Comparison of ENCODE assay signal across 11 cellular contexts in the genomic region with DNA sequence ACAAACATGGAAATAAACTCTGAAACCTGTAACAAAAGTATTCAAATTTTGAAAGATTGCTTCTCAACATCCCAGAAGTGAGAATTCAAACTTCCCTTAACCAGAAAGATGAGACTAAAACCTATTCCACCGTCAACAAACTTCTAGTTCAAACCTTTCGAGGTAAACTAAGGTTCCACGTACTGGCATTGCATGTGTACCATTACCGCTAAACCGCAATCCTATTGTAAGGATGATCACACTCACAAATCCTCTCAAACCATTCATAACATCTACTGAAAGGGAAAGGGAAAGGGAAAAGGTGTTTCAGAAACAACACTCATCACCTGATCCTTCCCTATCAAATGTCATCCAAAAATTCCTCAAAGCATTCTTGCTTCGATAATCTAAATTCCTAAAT. TPM values are rescaled to one million over a fixed set of nuclear protein-coding genes. Genes with fewer than 3 reads are reported as not detected.
DNase-seq lines count a peak whose midpoint lies in the region; ATAC-seq, FAIRE-seq and TF ChIP-seq lines count a peak whose summit lies in the region.
"Had no signal": no experiment of that assay in that cellular context is flagged by ENCODE, and none has a peak within 500 bp of the region (broad histone marks: within the 10 kb centered on the region; RNA-seq: fewer than 3 reads in every experiment).

No MANE protein-coding gene starts in this region.

- in situ Hi-C loops in K562 (cut with MboI) (no loop called here), transverse colon (cut with MboI; ENCODE audit: low pct_ligation_motif_present in 1 of 4, low pct_unique_long_range_greater_than_20kb in 1 of 4, low sequenced_read_pairs in 3 of 4) (loop anchor here in 1 of 4 donors (10.0 kb wide), 1 partner anchor 96 kb away; no protein-coding TSS in a partner anchor)

- POLR2A ChIA-PET in K562 (lab: Yijun Ruan, JAX) = no interaction called here

- no peaks in the 10 kb centered on the region for H3K9me3 Mint-ChIP-seq in activated naive CD4-positive, alpha-beta T cell treated with anti-CD3 and anti-CD28 coated beads for 36 hours

- no peaks in the 10 kb centered on the region for H3K27me3 ChIP-seq in K562 (ENCODE audit: control insufficient read depth in 2 of 2, insufficient read depth in 2 of 2, low read length in 2 of 2)
- H3K27me3 ChIP-seq in transverse colon = no peaks in the 10 kb centered on the region

- H3K4me3 Mint-ChIP-seq in activated naive CD4-positive, alpha-beta T cell treated with anti-CD3 and anti-CD28 coated beads for 36 hours = peak overlapping the region; percentile 60

- H3K9ac ChIP-seq in K562 (ENCODE audit: insufficient read depth in 1 of 2, low read depth in 2 of 2, low read length in 2 of 2) = no peak overlapping the region

- H4K20me1 ChIP-seq in K562 (replicated peaks; ENCODE audit: control insufficient read depth, insufficient read depth, low read length) = peaks cover 20% of the 10 kb centered on the region

- H3K9me1 ChIP-seq in K562 (ENCODE audit: control insufficient read depth, insufficient read depth, low read length) = no peaks in the 10 kb centered on the region

- H2AFZ ChIP-seq in K562 (ENCODE audit: low read depth, low read length) = no peak overlapping the region

- no peaks in the 10 kb centered on the region for H3K27me3 Mint-ChIP-seq in activated naive CD4-positive, alpha-beta T cell treated with anti-CD3 and anti-CD28 coated beads for 36 hours (ENCODE audit: low read depth)

- H3K4me1 ChIP-seq in K562 (replicated peaks in 1 of 2; ENCODE audit: control insufficient read depth in 2 of 2, insufficient read depth in 2 of 2, low read length in 2 of 2) = peaks cover 5 to 18% of the 10 kb centered on the region in 2 experiments; a peak in 4 of 5 replicates
- peaks cover 8 to 71% (median 26%) of the 10 kb centered on the region in 4 donors for H3K4me1 ChIP-seq in transverse colon

- peaks cover 4% of the 10 kb centered on the region for H3K36me3 Mint-ChIP-seq in activated naive CD4-positive, alpha-beta T cell treated with anti-CD3 and anti-CD28 coated beads for 36 hours (ENCODE audit: low read depth)

- no peak for ATAC-seq in K562

- H3K4me3 ChIP-seq in K562 (no peak overlapping the region), transverse colon (peak overlapping the region in 1 of 4 donors; percentile 100)

- no peak for TF ChIP-seq RAD21 in K562 (CRISPR knock-in tag; conservative IDR thresholded peaks at IDR 0.05 in 1 of 2, IDR thresholded peaks at IDR 0.05 in 1 of 2)

- BruUV-seq in K562 (replicated peaks; lab: Mats Ljungman, UMichigan) = TSS peak; percentile 21

- peaks cover 68% of the 10 kb centered on the region for H3K79me2 ChIP-seq in K562 (ENCODE audit: control insufficient read depth, insufficient read depth, low read length)

- H3K27ac ChIP-seq in K562 (ENCODE audit: extremely low read depth, low read depth, low read length) (no peak overlapping the region), transverse colon (peak overlapping the region; percentile 99 to 100 (median 100))

- TF ChIP-seq EP300 in K562 (IDR thresholded peaks at IDR 0.05; ENCODE audit: low read length) (no peak), transverse colon (IDR thresholded peaks at IDR 0.05; ENCODE audit: low read depth) (no peak)

- intact Hi-C loops in activated naive CD4-positive, alpha-beta T cell treated with anti-CD3 and anti-CD28 coated beads for 36 hours (cut with micrococcal nuclease) = loop anchor here (1.0 to 5.0 kb wide), 5 partner anchors 38 to 1286 kb away; partner anchors contain the start of genes ARPC1A, MEPCE and ZCWPW1
- intact Hi-C loops in K562 (cut with micrococcal nuclease) (loop anchor here (5.0 to 10.0 kb wide), 3 partner anchors 84 to 246 kb away; no protein-coding TSS in a partner anchor), transverse colon (cut with DNase I; ENCODE audit: low total_unique reads) (no loop called here)

- WGBS in K562 (ENCODE audit: insufficient coverage, low coverage, missing lambda C conversion rate) = 80% methylated on average over 6 of the region's 6 CpGs
- 86 to 88% methylated on average over 6 of the region's 6 CpGs for WGBS in transverse colon (ENCODE audit: low coverage in 1 of 2), 2 donors

- no peak for DNase-seq in activated naive CD4-positive, alpha-beta T cell treated with anti-CD3 and anti-CD28 coated beads for 36 hours
- no peak for DNase-seq in activated naive CD4-positive, alpha-beta T cell treated with anti-CD3 and anti-CD28 coated beads, Interleukin-2, amount 50 U/mL, for 16 hours
- no peak for DNase-seq in K562 (ENCODE audit: extremely low read depth in 1 of 4, low spot score in 3 of 4)
- DNase-seq in lung microvascular endothelial cell (ENCODE audit: low read depth in 2 of 2) = peak; percentile 4 to 24
- no peak for DNase-seq in transverse colon
- no peak for DNase-seq in activated effector memory CD4-positive, alpha-beta T cell treated with anti-CD3 and anti-CD28 coated beads, Interleukin-2, amount 50 U/mL, for 16 hours
- DNase-seq in amniotic stem cell (lab: John Stamatoyannopoulos, UW) = no peak
- DNase-seq in DMS153 treated with DMSO at 0.1 percent for 48 hours (lab: John Stamatoyannopoulos, UW; ENCODE audit: unreplicated experiment) = no peak
- DNase-seq: activated gamma-delta T cell treated with Interleukin-2 at 50 U/mL for 16 hours, hypothalamus, NCI-H1092 had no signal

- peak; percentile 29 for FAIRE-seq in K562 (lab: Jason Lieb, UNC)

- H3K36me3 ChIP-seq in K562 (ENCODE audit: control insufficient read depth, insufficient read depth, low read length) (peaks cover 14% of the 10 kb centered on the region; the same call in 2 of the 3 replicates), transverse colon (no peaks in the 10 kb centered on the region)

- H3K4me1 Mint-ChIP-seq in activated naive CD4-positive, alpha-beta T cell treated with anti-CD3 and anti-CD28 coated beads for 36 hours (ENCODE audit: low read depth) = peaks cover 56% of the 10 kb centered on the region

- TF ChIP-seq CTCF in K562 (IDR thresholded peaks at IDR 0.05 in 2 of 3, conservative IDR thresholded peaks at IDR 0.05 in 1 of 3; ENCODE audit: insufficient read depth in 2 of 3, low read depth in 1 of 3, low read length in 3 of 3) (no peak), transverse colon (IDR thresholded peaks at IDR 0.05) (no peak)

- CTCF ChIA-PET in activated naive CD4-positive, alpha-beta T cell treated with anti-CD3 and anti-CD28 coated beads for 36 hours (lab: Charles Lee) = no interaction called here
- CTCF ChIA-PET in K562 (lab: Yijun Ruan, JAX; ENCODE audit: low intra/inter-chr PET ratio) = no interaction called here

- TF ChIP-seq POLR2A in K562 (conservative IDR thresholded peaks at IDR 0.05) = no peak
- no peak for TF ChIP-seq POLR2A in transverse colon (IDR thresholded peaks at IDR 0.05)

- H3K9me3 ChIP-seq in K562 (replicated peaks; ENCODE audit: control insufficient read depth, insufficient read depth, low read depth, low read length) (no peaks in the 10 kb centered on the region), transverse colon (no peaks in the 10 kb centered on the region)

- no peak overlapping the region for H3K4me2 ChIP-seq in K562 (ENCODE audit: insufficient read depth, low read length)

- peak overlapping the region; percentile 76 for H3K27ac Mint-ChIP-seq in activated naive CD4-positive, alpha-beta T cell treated with anti-CD3 and anti-CD28 coated beads for 36 hours

TF ChIP-seq in K562, 482 proteins besides CTCF, POLR2A, EP300 and RAD21 (continues in another document):
- TF ChIP-seq, protein P1, sequence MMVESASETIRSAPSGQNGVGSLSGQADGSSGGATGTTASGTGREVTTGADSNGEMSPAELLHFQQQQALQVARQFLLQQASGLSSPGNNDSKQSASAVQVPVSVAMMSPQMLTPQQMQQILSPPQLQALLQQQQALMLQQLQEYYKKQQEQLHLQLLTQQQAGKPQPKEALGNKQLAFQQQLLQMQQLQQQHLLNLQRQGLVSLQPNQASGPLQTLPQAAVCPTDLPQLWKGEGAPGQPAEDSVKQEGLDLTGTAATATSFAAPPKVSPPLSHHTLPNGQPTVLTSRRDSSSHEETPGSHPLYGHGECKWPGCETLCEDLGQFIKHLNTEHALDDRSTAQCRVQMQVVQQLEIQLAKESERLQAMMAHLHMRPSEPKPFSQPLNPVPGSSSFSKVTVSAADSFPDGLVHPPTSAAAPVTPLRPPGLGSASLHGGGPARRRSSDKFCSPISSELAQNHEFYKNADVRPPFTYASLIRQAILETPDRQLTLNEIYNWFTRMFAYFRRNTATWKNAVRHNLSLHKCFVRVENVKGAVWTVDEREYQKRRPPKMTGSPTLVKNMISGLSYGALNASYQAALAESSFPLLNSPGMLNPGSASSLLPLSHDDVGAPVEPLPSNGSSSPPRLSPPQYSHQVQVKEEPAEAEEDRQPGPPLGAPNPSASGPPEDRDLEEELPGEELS (CRISPR knock-in tag; IDR thresholded peaks at IDR 0.05; ENCODE audit: borderline replicate concordance) = no peak
- TF ChIP-seq ELF1 (tag; IDR thresholded peaks at IDR 0.05) (no peak), RBM14 (IDR thresholded peaks at IDR 0.05; ENCODE audit: borderline replicate concordance, insufficient read depth, low read depth, low read length) (no peak), RUNX1 (IDR thresholded peaks at IDR 0.05; ENCODE audit: low read depth) (no peak)

RNA-seq across cellular contexts. Expression of gene SMURF1, which starts 3.1 kb away (rescaled TPM):
- 10 to 100 TPM; 10.1 to 11.1 TPM for total RNA-seq in activated naive CD4-positive, alpha-beta T cell treated with anti-CD3 and anti-CD28 coated beads for 36 hours
- total RNA-seq in K562 (2011; cell fraction: chromatin; rRNA removed; ENCODE audit: low replicate concordance) = 44.4 and 51.4 TPM in 2 replicates
- 19.2 and 23.2 TPM in 2 replicates for total RNA-seq in K562 (2011; cell fraction: nucleolus; rRNA removed)
- 27.4 and 30.5 TPM in 2 replicates for total RNA-seq in K562 (2011; cell fraction: nucleoplasm; rRNA removed)
- 13.5 and 14.8 TPM in 2 replicates for total RNA-seq in K562 (2014; rRNA removed)
- total RNA-seq in K562 (2014; rRNA removed; fragmentation: Illumina TruSeq; extraction: Trizol) = 10.5 and 11.6 TPM in 2 replicates
- total RNA-seq in K562 (2015; rRNA removed; fragmentation: Illumina TruSeq; extraction: Trizol) = 12.8 and 13.1 TPM in 2 replicates
- 18.2 and 20.1 TPM in 2 replicates for total RNA-seq in K562 (2021)
- 10.1 and 10.3 TPM in 2 replicates for polyA plus RNA-seq in K562 (2011; rRNA removed)
- 6.5 and 7.0 TPM in 2 replicates for polyA plus RNA-seq in K562 (2011; cell fraction: cytosol; rRNA removed)
- polyA plus RNA-seq in K562 (2011; cell fraction: nucleus; rRNA removed) = 15.9 and 21.8 TPM in 2 replicates
- 11.3 and 12.0 TPM in 2 replicates for polyA plus RNA-seq in K562 (2012)
- 14.4 and 16.1 TPM in 2 replicates for polyA plus RNA-seq in K562 (2014; fragmentation: Illumina TruSeq; extraction: Trizol)
- polyA plus RNA-seq in K562 (2014; fragmentation: Nextera tagmentation; extraction: Ambion mirVana) = 1 to 10 TPM; 1.0 to 1.3 TPM
- 12.5 and 12.6 TPM in 2 replicates for polyA plus RNA-seq in K562 (2014; rRNA removed)
- polyA minus RNA-seq in K562 (2011; rRNA and poly(A)+ RNA removed) = 10.2 and 11.4 TPM in 2 replicates
- 5.6 and 7.7 TPM in 2 replicates for polyA minus RNA-seq in K562 (2011; cell fraction: cytosol; rRNA and poly(A)+ RNA removed)
- polyA minus RNA-seq in K562 (2011; cell fraction: nucleus; rRNA and poly(A)+ RNA removed) = 7.7 and 9.3 TPM in 2 replicates
- 11.3 and 16.9 TPM in 2 replicates for total RNA-seq in lung microvascular endothelial cell
- 10 to 100 TPM; 25.3 to 47.5 (median 36.5) TPM for total RNA-seq in transverse colon

Comparison
In these comparisons a context has a peak if more than half of its experiments do, and no peak if none do; other contexts are left out.
1. DNase-seq: peak in lung microvascular endothelial cell (2 of 2); none in activated naive CD4-positive, alpha-beta T cell treated with anti-CD3 and anti-CD28 coated beads for 36 hours (single experiment), activated naive CD4-positive, alpha-beta T cell treated with anti-CD3 and anti-CD28 coated beads, Interleukin-2, amount 50 U/mL, for 16 hours (single experiment), K562 (0 of 4), transverse colon (single experiment), activated effector memory CD4-positive, alpha-beta T cell treated with anti-CD3 and anti-CD28 coated beads, Interleukin-2, amount 50 U/mL, for 16 hours (single experiment), amniotic stem cell (single experiment) and DMS153 treated with DMSO at 0.1 percent for 48 hours (single experiment).